In genomic region chr3:186290791-186291190, GRCh38 we compare ENCODE assay signal across 22 cellular contexts.
"Had no signal": no experiment of that assay in that cellular context is flagged by ENCODE, and none has a peak within 500 bp of the region (broad histone marks: within the 10 kb centered on the region; RNA-seq: fewer than 3 reads in every experiment).

No MANE protein-coding gene starts in this region.

- ATAC-seq: activated naive CD4-positive, alpha-beta T cell treated with anti-CD3 and anti-CD28 coated beads, Interleukin-2, amount 50 U/mL, for 72 hours; activated naive CD8-positive, alpha-beta T cell treated with anti-CD3 and anti-CD28 coated beads, Interleukin-2, amount 50 U/mL, for 24 hours; activated T-cell treated with anti-CD3 and anti-CD28 coated beads, Interleukin-2, amount 50 U/mL, for 4 hours; Panc1; SK-N-SH treated with all-trans-retinoic acid at 6 μM for 48 hours had no signal

- DNase-seq: activated B cell treated with CpG ODN at 0.5 μM for 24 hours; activated CD4-positive, alpha-beta T cell treated with anti-CD3 and anti-CD28 coated beads for 1 hour; activated CD4-positive, alpha-beta T cell treated with anti-CD3 and anti-CD28 coated beads, Interleukin-2, amount 10 ng/mL, durations not matched to agents 24 days and 14 days; activated CD4-positive, alpha-beta T cell treated with anti-CD3 and anti-CD28 coated beads, Interleukin-2, amount 50 U/mL, for 48 hours; activated effector memory CD4-positive, alpha-beta T cell treated with anti-CD3 and anti-CD28 coated beads, Interleukin-2, amount 50 U/mL, for 16 hours; activated naive CD4-positive, alpha-beta T cell treated with Interleukin-2 at 50 U/mL for 16 hours; activated naive CD8-positive, alpha-beta T cell treated with anti-CD3 and anti-CD28 coated beads, Interleukin-2, amount 50 U/mL, for 24 hours; activated T-cell treated with anti-CD3 and anti-CD28 coated beads, Interleukin-2, amount 50 U/mL, for 4 hours; amniotic stem cell; MM.1S; NCI-H1105; NCI-H1436; NCI-H1694 treated with DMSO at 0.1 percent for 48 hours; NCI-H2029 treated with DMSO at 0.1 percent for 48 hours; NCI-H510A treated with DMSO at 0.1 percent for 48 hours; NCI-H69; NK-92 treated with Interleukin-12 subunit alpha and Interleukin-12 subunit beta, amount 100 ng/mL, for 24 hours; OCI-M1; SHP77 had no signal
